14 cellular contexts compared by ENCODE assay signal in the genomic region with DNA sequence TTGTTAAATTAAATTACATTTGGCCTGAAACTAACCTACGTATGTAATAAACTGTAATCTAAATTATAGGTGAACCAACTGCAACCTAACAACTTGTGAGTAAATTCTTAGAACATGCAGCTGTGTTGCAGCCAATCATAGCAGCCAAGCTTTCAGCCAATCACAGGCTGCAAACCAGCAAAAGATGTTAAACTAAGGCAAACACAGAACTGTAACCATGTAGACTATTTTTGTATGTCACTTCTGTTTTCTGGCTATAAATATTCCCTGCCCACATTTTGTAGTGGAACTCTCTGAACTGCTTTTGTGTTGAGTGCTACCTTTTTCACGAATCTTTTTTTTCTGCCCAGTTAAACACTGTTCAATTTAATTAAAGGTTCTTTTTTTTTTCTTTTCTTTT.
DNase-seq lines count a peak whose midpoint lies in the region; ATAC-seq lines count a peak whose summit lies in the region.
"Had no signal": no experiment of that assay in that cellular context is flagged by ENCODE, and none has a peak within 500 bp of the region (broad histone marks: within the 10 kb centered on the region; RNA-seq: fewer than 3 reads in every experiment).

No MANE protein-coding gene starts in this region.

- peaks cover 3% of the 10 kb centered on the region for H3K27me3 Mint-ChIP-seq in activated naive CD4-positive, alpha-beta T cell treated with anti-CD3 and anti-CD28 coated beads, Interleukin-2, amount 10 ng/mL, durations not matched to agents 7 days and 5 days
- H3K27me3 Mint-ChIP-seq: brain had no signal

- H3K4me3 Mint-ChIP-seq in activated naive CD4-positive, alpha-beta T cell treated with anti-CD3 and anti-CD28 coated beads, Interleukin-2, amount 10 ng/mL, durations not matched to agents 7 days and 5 days = no peak overlapping the region
- H3K4me3 Mint-ChIP-seq: brain; T-helper 2 cell treated with Interferon-gamma antibody and Interleukin-4, amounts not matched to agents 5 μg/mL and 100 μg/mL, for 36 hours had no signal

- ATAC-seq in GM18907 (IDR thresholded peaks at IDR 0.05; ENCODE audit: unreplicated experiment) (peak; percentile 49), GM21717 (IDR thresholded peaks at IDR 0.05; ENCODE audit: unreplicated experiment) (peak; percentile 93), HG03342 (IDR thresholded peaks at IDR 0.05; ENCODE audit: unreplicated experiment) (peak; percentile 87)
- ATAC-seq: left colon had no signal

- DNase-seq in germinal center (ENCODE audit: low spot score) = peak; percentile 69
- no peak for DNase-seq in HuH-7.5 (ENCODE audit: low spot score)
- DNase-seq in NCI-H526 treated with DMSO at 0.1 percent for 48 hours (lab: John Stamatoyannopoulos, UW) = no peak
- DNase-seq in effector CD8-positive, alpha-beta T cell (lab: John Stamatoyannopoulos, UW) = no peak
- no peak for DNase-seq in activated naive CD4-positive, alpha-beta T cell treated with anti-CD3 and anti-CD28 coated beads, Interleukin-2, amount 10 ng/mL, durations not matched to agents 7 days and 5 days
- DNase-seq: activated CD8-positive, alpha-beta memory T cell treated with anti-CD3 and anti-CD28 coated beads, Interleukin-2, amount 50 U/mL, for 48 hours; Calu3; left colon; occipital lobe had no signal

- no peaks in the 10 kb centered on the region for H3K36me3 Mint-ChIP-seq in activated naive CD4-positive, alpha-beta T cell treated with anti-CD3 and anti-CD28 coated beads, Interleukin-2, amount 10 ng/mL, durations not matched to agents 7 days and 5 days
- H3K36me3 Mint-ChIP-seq: brain had no signal

- CTCF ChIA-PET in activated naive CD4-positive, alpha-beta T cell treated with anti-CD3 and anti-CD28 coated beads, Interleukin-2, amount 10 ng/mL, durations not matched to agents 7 days and 5 days (lab: Charles Lee) = interaction anchor here (0.8 to 5.0 kb wide), 2 partner anchors 18 to 298 kb away, joined by 3 to 39 read pairs; no protein-coding TSS in a partner anchor

- H3K4me1 Mint-ChIP-seq in activated naive CD4-positive, alpha-beta T cell treated with anti-CD3 and anti-CD28 coated beads, Interleukin-2, amount 10 ng/mL, durations not matched to agents 7 days and 5 days = peaks cover 5% of the 10 kb centered on the region
- H3K4me1 Mint-ChIP-seq: brain had no signal

- H3K27ac Mint-ChIP-seq in activated naive CD4-positive, alpha-beta T cell treated with anti-CD3 and anti-CD28 coated beads, Interleukin-2, amount 10 ng/mL, durations not matched to agents 7 days and 5 days = no peak overlapping the region
- H3K27ac Mint-ChIP-seq: brain; T-helper 2 cell treated with Interferon-gamma antibody and Interleukin-4, amounts not matched to agents 5 μg/mL and 100 μg/mL, for 36 hours had no signal

- H3K9me3 Mint-ChIP-seq in activated naive CD4-positive, alpha-beta T cell treated with anti-CD3 and anti-CD28 coated beads, Interleukin-2, amount 10 ng/mL, durations not matched to agents 7 days and 5 days = no peaks in the 10 kb centered on the region
- H3K9me3 Mint-ChIP-seq: brain; T-helper 2 cell treated with Interferon-gamma antibody and Interleukin-4, amounts not matched to agents 5 μg/mL and 100 μg/mL, for 36 hours had no signal
